In genomic region chr2:121529439-121530209, GRCh38 we compare ENCODE assay signal across 1 cellular context.
TF ChIP-seq lines count a peak whose summit lies in the region.

No MANE protein-coding gene starts in this region.

TF ChIP-seq in GM12878, 131 proteins besides CTCF, POLR2A, EP300 and RAD21:
- no peak for TF ChIP-seq CEBPZ (IDR thresholded peaks at IDR 0.05; ENCODE audit: low read depth, low read length)
- no peak for TF ChIP-seq HDAC6 (IDR thresholded peaks at IDR 0.05; ENCODE audit: unreplicated experiment)
- peak; percentile 11; the same call in 1 of the 2 replicates for TF ChIP-seq PKNOX1 (IDR thresholded peaks at IDR 0.05)
- no peak for TF ChIP-seq YY1 (IDR thresholded peaks at IDR 0.05; ENCODE audit: low read depth, low read length)
- TF ChIP-seq RELA (IDR thresholded peaks at IDR 0.05; ENCODE audit: borderline replicate concordance, partially characterized antibody) = no peak
- TF ChIP-seq REST (IDR thresholded peaks at IDR 0.05; ENCODE audit: low read depth, low read length) = no peak
- no peak for TF ChIP-seq WRNIP1 (IDR thresholded peaks at IDR 0.05; ENCODE audit: borderline replicate concordance, low read depth, low read length)
